Comparison of ENCODE assay signal across 9 cellular contexts in the genomic region with DNA sequence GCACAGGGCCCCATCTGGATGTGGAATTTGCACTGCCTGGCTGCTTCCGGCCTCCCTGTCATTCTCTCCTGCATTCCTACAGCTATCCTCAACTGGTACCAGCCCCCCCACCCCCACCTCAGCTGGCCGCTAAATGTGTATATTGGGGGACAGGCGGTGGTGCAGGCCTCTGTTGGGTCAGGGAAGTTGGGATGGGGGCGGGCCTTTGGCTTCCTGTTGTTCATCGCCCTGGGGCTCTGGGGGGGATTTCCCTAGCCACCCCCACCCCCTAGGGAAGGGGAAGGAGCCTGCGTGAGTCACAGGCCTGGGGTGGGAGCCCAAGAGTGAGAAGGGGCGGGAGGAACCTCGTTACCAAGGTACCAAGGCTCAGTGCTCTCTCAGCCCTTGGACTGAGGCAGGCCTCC. TPM values are rescaled to one million over a fixed set of nuclear protein-coding genes. Genes with fewer than 3 reads are reported as not detected.
DNase-seq lines count a peak whose midpoint lies in the region; ATAC-seq and TF ChIP-seq lines count a peak whose summit lies in the region.
"Had no signal": no experiment of that assay in that cellular context is flagged by ENCODE, and none has a peak within 500 bp of the region (broad histone marks: within the 10 kb centered on the region; RNA-seq: fewer than 3 reads in every experiment).

No MANE protein-coding gene starts in this region.

- no peaks in the 10 kb centered on the region for H3K79me2 ChIP-seq in neural progenitor cell (ENCODE audit: low read depth)

- in situ Hi-C loops in GM13977 (cut with MboI; ENCODE audit: low pct_unique_long_range_greater_than_20kb, low sequenced_read_pairs, unreplicated experiment) = loop anchor here (25.0 kb wide), 1 partner anchor 166 kb away; no protein-coding TSS in a partner anchor
- in situ Hi-C loops in Panc1 (cut with HindIII; ENCODE audit: low pct_unique_long_range_greater_than_20kb, low sequenced_read_pairs) = no loop called here

- CTCF ChIA-PET in Panc1 (lab: Charles Lee) = interaction anchor here (0.6 kb wide), 1 partner anchor 108 kb away, joined by 3 read pairs; no protein-coding TSS in a partner anchor

- no peak overlapping the region for H3K9ac ChIP-seq in neural progenitor cell

- H4K20me1 ChIP-seq in neural progenitor cell (ENCODE audit: low read depth) = no peaks in the 10 kb centered on the region

- WGBS in right cardiac atrium = 26% methylated on average over 8 of the region's 8 CpGs

- no peaks in the 10 kb centered on the region for H3K27me3 Mint-ChIP-seq in activated T-helper 17 cell treated with anti-CD3 and anti-CD28 coated beads, Interleukin-2, amount 50 U/mL, for 72 hours
- H3K27me3 Mint-ChIP-seq in neural progenitor cell (ENCODE audit: insufficient read depth, low read depth) = peaks cover 12% of the 10 kb centered on the region

- BruUV-seq in Panc1 (replicated peaks; lab: Mats Ljungman, UMichigan) = no TSS peak

- H3K27ac ChIP-seq in Panc1 (ENCODE audit: low read length) = no peak overlapping the region
- H3K27ac ChIP-seq in right cardiac atrium (ENCODE audit: low read length) = no peak overlapping the region
- H3K27ac ChIP-seq in neural progenitor cell = no peak overlapping the region

- H3K9me3 ChIP-seq in Panc1 (ENCODE audit: control insufficient read depth, insufficient read depth, low read depth, low read length) (no peaks in the 10 kb centered on the region), right cardiac atrium (ENCODE audit: control insufficient read depth, low read length) (no peaks in the 10 kb centered on the region), neural progenitor cell (ENCODE audit: low read depth) (no peaks in the 10 kb centered on the region)
- H3K9me3 ChIP-seq: tibial nerve had no signal

- H3K27me3 ChIP-seq in Panc1 (ENCODE audit: control insufficient read depth, insufficient read depth, low read length) = no peaks in the 10 kb centered on the region
- H3K27me3 ChIP-seq in right cardiac atrium (ENCODE audit: control insufficient read depth, insufficient read depth) = no peaks in the 10 kb centered on the region
- no peaks in the 10 kb centered on the region for H3K27me3 ChIP-seq in neural progenitor cell

- H3K4me3 Mint-ChIP-seq in activated T-helper 17 cell treated with anti-CD3 and anti-CD28 coated beads, Interleukin-2, amount 50 U/mL, for 72 hours = peak overlapping the region; percentile 83
- H3K4me3 Mint-ChIP-seq in neural progenitor cell = no peak overlapping the region

- no peaks in the 10 kb centered on the region for H3K9me3 Mint-ChIP-seq in activated T-helper 17 cell treated with anti-CD3 and anti-CD28 coated beads, Interleukin-2, amount 50 U/mL, for 72 hours
- peaks cover 10% of the 10 kb centered on the region for H3K9me3 Mint-ChIP-seq in neural progenitor cell

- H3K4me1 Mint-ChIP-seq in activated T-helper 17 cell treated with anti-CD3 and anti-CD28 coated beads, Interleukin-2, amount 50 U/mL, for 72 hours = peaks cover 34% of the 10 kb centered on the region
- no peaks in the 10 kb centered on the region for H3K4me1 Mint-ChIP-seq in neural progenitor cell

- H3K4me1 ChIP-seq in Panc1 (ENCODE audit: control insufficient read depth, insufficient read depth, low read length) (no peaks in the 10 kb centered on the region), right cardiac atrium (ENCODE audit: control insufficient read depth, insufficient read depth, low read length) (no peaks in the 10 kb centered on the region), neural progenitor cell (no peaks in the 10 kb centered on the region)

- intact Hi-C loops in Panc1 (cut with micrococcal nuclease; ENCODE audit: unreplicated experiment) (no loop called here), right cardiac atrium (cut with DNase I) (no loop called here)

- H3K36me3 ChIP-seq in Panc1 (ENCODE audit: control insufficient read depth, insufficient read depth, low read length) = no peaks in the 10 kb centered on the region
- no peaks in the 10 kb centered on the region for H3K36me3 ChIP-seq in neural progenitor cell
- H3K36me3 ChIP-seq: tibial nerve had no signal

- DNase-seq in GM13977 (ENCODE audit: low spot score) = peak; percentile 83
- no peak for DNase-seq in Panc1 (ENCODE audit: low read depth, low spot score)
- peak; percentile 43 to 78 (median 74) for DNase-seq in right cardiac atrium
- peak; percentile 70 to 88 (median 75) for DNase-seq in stimulated activated CD4-positive, alpha-beta T cell treated with anti-CD3 and anti-CD28 coated beads, TNF-alpha, amount 100 ng/mL, for 24 hours (ENCODE audit: low read depth in 3 of 3)
- no peak for DNase-seq in HuH-7.5 (ENCODE audit: low spot score)
- DNase-seq in neural progenitor cell (ENCODE audit: low spot score) = no peak
- DNase-seq in GF-D8 (lab: John Stamatoyannopoulos, UW) = no peak

- TF ChIP-seq CTCF in GM13977 (IDR thresholded peaks at IDR 0.05; ENCODE audit: extremely low read depth, insufficient read depth, missing control alignments) = no peak
- no peak for TF ChIP-seq CTCF in Panc1 (IDR thresholded peaks at IDR 0.05)
- no peak for TF ChIP-seq CTCF in neural progenitor cell (IDR thresholded peaks at IDR 0.05)

- H3K4me3 ChIP-seq in Panc1 (ENCODE audit: low read depth in 2 of 2, low read length in 2 of 2) (no peak overlapping the region), right cardiac atrium (ENCODE audit: low read length) (no peak overlapping the region), neural progenitor cell (no peak overlapping the region)
- H3K4me3 ChIP-seq: tibial nerve had no signal

- H3F3A ChIP-seq in neural progenitor cell (ENCODE audit: low read depth) = no peaks in the 10 kb centered on the region

- peak overlapping the region; percentile 90 for H3K27ac Mint-ChIP-seq in activated T-helper 17 cell treated with anti-CD3 and anti-CD28 coated beads, Interleukin-2, amount 50 U/mL, for 72 hours
- no peak overlapping the region for H3K27ac Mint-ChIP-seq in neural progenitor cell

- H3K36me3 Mint-ChIP-seq in activated T-helper 17 cell treated with anti-CD3 and anti-CD28 coated beads, Interleukin-2, amount 50 U/mL, for 72 hours (ENCODE audit: low read depth) = peaks cover 82% of the 10 kb centered on the region
- H3K36me3 Mint-ChIP-seq in neural progenitor cell = no peaks in the 10 kb centered on the region

- H2AFZ ChIP-seq in neural progenitor cell (replicated peaks) = no peak overlapping the region

- no peak overlapping the region for H3K4me2 ChIP-seq in neural progenitor cell

- POLR2A ChIA-PET in Panc1 (lab: Charles Lee) = no interaction called here

- ATAC-seq in Panc1 = peak; percentile 65
- peak; percentile 81 for ATAC-seq in activated T-helper 17 cell treated with anti-CD3 and anti-CD28 coated beads, Interleukin-2, amount 50 U/mL, for 72 hours (replicated peaks)
- ATAC-seq in right cardiac atrium = peak; percentile 66 to 72

RNA-seq across cellular contexts. Expression of a gene that starts 10.6 kb away (rescaled TPM):
- total RNA-seq in Panc1 (2021; ENCODE audit: unreplicated experiment) (0.10 TPM), right cardiac atrium (1 to 10 TPM; 1.4 to 1.6 (median 1.6) TPM), neural progenitor cell (ENCODE audit: low replicate concordance) (0.31 and 0.69 TPM in 2 replicates)
- 0.22 TPM for polyA plus RNA-seq in Panc1 (2012; ENCODE audit: insufficient read length)
- total RNA-seq in activated T-helper 17 cell treated with anti-CD3 and anti-CD28 coated beads, Interleukin-2, amount 50 U/mL, for 72 hours = 10 to 100 TPM; 33.1 to 95.9 TPM
- 0.77 TPM for polyA plus RNA-seq in right cardiac atrium

RNA-seq across cellular contexts. Expression of a gene that starts 45.7 kb away (rescaled TPM):
- 15.7 TPM for total RNA-seq in Panc1 (2021; ENCODE audit: unreplicated experiment)
- polyA plus RNA-seq in Panc1 (2012; ENCODE audit: insufficient read length) = 16.9 TPM
- total RNA-seq in activated T-helper 17 cell treated with anti-CD3 and anti-CD28 coated beads, Interleukin-2, amount 50 U/mL, for 72 hours = 10 to 100 TPM; 12.1 to 12.5 TPM
- 1 to 10 TPM; 8.4 to 9.3 (median 8.5) TPM for total RNA-seq in right cardiac atrium
- polyA plus RNA-seq in right cardiac atrium = 5.2 TPM
- total RNA-seq in neural progenitor cell (ENCODE audit: low replicate concordance) = 13.4 and 35.6 TPM in 2 replicates

RNA-seq across cellular contexts. Expression of a gene that starts 51.7 kb away (rescaled TPM):
- total RNA-seq in Panc1 (2021; ENCODE audit: unreplicated experiment) (0.62 TPM), right cardiac atrium (10 to 100 TPM; 12.5 to 18.3 (median 14.6) TPM), neural progenitor cell (ENCODE audit: low replicate concordance) (5.8 and 19.4 TPM in 2 replicates)
- polyA plus RNA-seq in Panc1 (2012; ENCODE audit: insufficient read length) = 0.28 TPM
- 1 to 10 TPM in 1 of 2 donors, under 1 TPM in 1; 0.37 to 1.7 TPM for total RNA-seq in activated T-helper 17 cell treated with anti-CD3 and anti-CD28 coated beads, Interleukin-2, amount 50 U/mL, for 72 hours
- polyA plus RNA-seq in right cardiac atrium = 8.9 TPM

Comparison
In these comparisons a context has a peak if more than half of its experiments do, and no peak if none do; other contexts are left out.
1. DNase-seq: peak in GM13977 (single experiment), right cardiac atrium (3 of 3) and stimulated activated CD4-positive, alpha-beta T cell treated with anti-CD3 and anti-CD28 coated beads, TNF-alpha, amount 100 ng/mL, for 24 hours (3 of 3); none in Panc1 (single experiment), HuH-7.5 (single experiment), neural progenitor cell (single experiment) and GF-D8 (single experiment).
2. RNA of a gene that starts 10.6 kb away (total RNA-seq): 33.1 to 95.9 TPM in activated T-helper 17 cell treated with anti-CD3 and anti-CD28 coated beads, Interleukin-2, amount 50 U/mL, for 72 hours; 1.4 to 1.6 TPM in right cardiac atrium, 0.31 to 0.69 TPM in neural progenitor cell and 0.10 TPM in Panc1 (single experiment); every median in the first group is over 10 times any median in the second.
3. Peak in every context shown above with its lines, with median percentiles within 50 percentile points of each other: ATAC-seq.